1 cellular context compared by ENCODE assay signal in the genomic region with DNA sequence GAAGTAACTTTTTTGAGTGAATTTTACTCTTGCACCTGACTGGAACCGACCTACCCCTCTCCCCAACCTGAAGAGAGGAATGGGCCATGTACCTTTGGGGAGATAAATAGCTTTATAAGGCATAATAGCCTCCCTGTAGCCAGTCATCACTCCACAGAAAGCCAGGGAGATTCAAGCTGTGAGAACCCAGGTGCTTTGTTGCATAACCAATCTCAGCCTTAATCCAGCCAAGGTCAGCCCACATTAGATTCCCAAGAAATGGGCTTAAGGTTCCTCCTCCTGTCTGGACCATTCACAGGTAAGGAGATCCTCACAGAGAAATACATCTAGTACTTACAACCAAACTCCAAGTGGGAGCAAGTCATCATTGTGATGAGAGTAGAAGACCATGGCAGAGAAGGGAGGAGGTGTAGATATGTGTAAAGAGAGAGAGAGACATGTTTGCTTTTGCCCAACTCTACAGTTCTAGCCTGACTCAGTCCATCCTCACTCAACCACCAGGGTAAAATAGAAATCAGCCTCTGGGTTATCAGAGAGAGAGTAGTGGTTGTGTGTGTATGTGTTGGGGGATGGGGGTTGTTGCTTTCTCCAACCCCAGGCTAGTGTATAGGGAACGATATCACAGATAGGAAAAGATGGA.
A peak's percentile ranks its signal among the peaks of the same experiment; 100 is the strongest.
TF ChIP-seq lines count a peak whose summit lies in the region.

No MANE protein-coding gene starts in this region.

TF ChIP-seq in HepG2, 621 proteins besides CTCF, POLR2A, EP300 and RAD21 (continues in another document):
- TF ChIP-seq CREM (IDR thresholded peaks at IDR 0.05) (no peak), CREM (CRISPR knock-in tag; IDR thresholded peaks at IDR 0.05) (no peak), CREB1 (IDR thresholded peaks at IDR 0.05) (no peak), CREB1 (CRISPR knock-in tag; IDR thresholded peaks at IDR 0.05) (peak; percentile 12; the same call in 1 of the 2 replicates), ZNF510 (CRISPR knock-in tag; IDR thresholded peaks at IDR 0.05; ENCODE audit: low read depth) (no peak), ZNF780A (CRISPR knock-in tag; IDR thresholded peaks at IDR 0.05) (0 out of 2 replicates have a peak, but pooled peaks have one; percentile 53), ZSCAN30 (CRISPR knock-in tag; IDR thresholded peaks at IDR 0.05) (no peak), NR2F6 (IDR thresholded peaks at IDR 0.05) (no peak), NR2F6 (CRISPR knock-in tag; IDR thresholded peaks at IDR 0.05) (no peak), ZKSCAN1 (IDR thresholded peaks at IDR 0.05; ENCODE audit: low read length) (no peak), REXO4 (CRISPR knock-in tag; IDR thresholded peaks at IDR 0.05; ENCODE audit: borderline replicate concordance) (no peak), ATF7-NPFF (CRISPR knock-in tag; IDR thresholded peaks at IDR 0.05; ENCODE audit: low read depth) (no peak), ZNF232 (CRISPR knock-in tag; IDR thresholded peaks at IDR 0.05; ENCODE audit: borderline replicate concordance) (no peak), ETV5 (CRISPR knock-in tag; IDR thresholded peaks at IDR 0.05; ENCODE audit: borderline replicate concordance) (no peak), GATAD2A (CRISPR knock-in tag; IDR thresholded peaks at IDR 0.05) (peak; percentile 28; the same call in 1 of the 2 replicates), FOXA3 (CRISPR knock-in tag; IDR thresholded peaks at IDR 0.05) (0 out of 2 replicates have a peak, but pooled peaks have one; percentile 30), ZNF484 (CRISPR knock-in tag; IDR thresholded peaks at IDR 0.05; ENCODE audit: borderline replicate concordance, low read depth) (no peak), ZNF446 (CRISPR knock-in tag; IDR thresholded peaks at IDR 0.05) (no peak), GABPA (IDR thresholded peaks at IDR 0.05; ENCODE audit: low read depth, low read length) (no peak), GABPA (CRISPR knock-in tag; IDR thresholded peaks at IDR 0.05; ENCODE audit: low read depth) (no peak), ZNF562 (CRISPR knock-in tag; IDR thresholded peaks at IDR 0.05; ENCODE audit: borderline replicate concordance) (no peak), ZNF552 (CRISPR knock-in tag; IDR thresholded peaks at IDR 0.05; ENCODE audit: borderline replicate concordance) (no peak), HNRNPK (IDR thresholded peaks at IDR 0.05; ENCODE audit: low read depth, low read length, poor library complexity, severe bottlenecking) (peak; percentile 33), DMAP1 (CRISPR knock-in tag; IDR thresholded peaks at IDR 0.05) (no peak), TCF7L2 (IDR thresholded peaks at IDR 0.05; ENCODE audit: low read depth, low read length) (no peak), NCOR1 (IDR thresholded peaks at IDR 0.05; ENCODE audit: borderline replicate concordance, low read length) (no peak), ZNF549 (CRISPR knock-in tag; IDR thresholded peaks at IDR 0.05) (no peak), FOXK2 (IDR thresholded peaks at IDR 0.05) (no peak), REPIN1 (CRISPR knock-in tag; IDR thresholded peaks at IDR 0.05; ENCODE audit: borderline replicate concordance, low read depth) (no peak; the same call in 1 of the 2 replicates), NFE2L1 (CRISPR knock-in tag; IDR thresholded peaks at IDR 0.05; ENCODE audit: borderline replicate concordance) (no peak), PRMT3 (CRISPR knock-in tag; IDR thresholded peaks at IDR 0.05; ENCODE audit: borderline replicate concordance, low read depth) (no peak), ELF3 (CRISPR knock-in tag; IDR thresholded peaks at IDR 0.05) (no peak), ZNF644 (CRISPR knock-in tag; IDR thresholded peaks at IDR 0.05; ENCODE audit: low read depth) (peak; percentile 45; the same call in 1 of the 2 replicates), HOXA7 (CRISPR knock-in tag; IDR thresholded peaks at IDR 0.05) (0 out of 2 replicates have a peak, but pooled peaks have one; percentile 47), RFX1 (IDR thresholded peaks at IDR 0.05) (no peak), EZH2 (conservative IDR thresholded peaks at IDR 0.05; ENCODE audit: low read depth, low read length) (no peak)
- TF ChIP-seq, protein P1, sequence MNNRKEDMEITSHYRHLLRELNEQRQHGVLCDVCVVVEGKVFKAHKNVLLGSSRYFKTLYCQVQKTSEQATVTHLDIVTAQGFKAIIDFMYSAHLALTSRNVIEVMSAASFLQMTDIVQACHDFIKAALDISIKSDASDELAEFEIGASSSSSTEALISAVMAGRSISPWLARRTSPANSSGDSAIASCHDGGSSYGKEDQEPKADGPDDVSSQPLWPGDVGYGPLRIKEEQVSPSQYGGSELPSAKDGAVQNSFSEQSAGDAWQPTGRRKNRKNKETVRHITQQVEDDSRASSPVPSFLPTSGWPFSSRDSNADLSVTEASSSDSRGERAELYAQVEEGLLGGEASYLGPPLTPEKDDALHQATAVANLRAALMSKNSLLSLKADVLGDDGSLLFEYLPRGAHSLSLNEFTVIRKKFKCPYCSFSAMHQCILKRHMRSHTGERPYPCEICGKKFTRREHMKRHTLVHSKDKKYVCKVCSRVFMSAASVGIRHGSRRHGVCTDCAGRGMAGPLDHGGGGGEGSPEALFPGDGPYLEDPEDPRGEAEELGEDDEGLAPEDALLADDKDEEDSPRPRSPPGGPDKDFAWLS (CRISPR knock-in tag; IDR thresholded peaks at IDR 0.05; ENCODE audit: borderline replicate concordance): no peak
- TF ChIP-seq, protein P2, sequence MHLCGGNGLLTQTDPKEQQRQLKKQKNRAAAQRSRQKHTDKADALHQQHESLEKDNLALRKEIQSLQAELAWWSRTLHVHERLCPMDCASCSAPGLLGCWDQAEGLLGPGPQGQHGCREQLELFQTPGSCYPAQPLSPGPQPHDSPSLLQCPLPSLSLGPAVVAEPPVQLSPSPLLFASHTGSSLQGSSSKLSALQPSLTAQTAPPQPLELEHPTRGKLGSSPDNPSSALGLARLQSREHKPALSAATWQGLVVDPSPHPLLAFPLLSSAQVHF (CRISPR knock-in tag; IDR thresholded peaks at IDR 0.05): 0 out of 2 replicates have a peak, but pooled peaks have one; percentile 30
- TF ChIP-seq, protein P3, sequence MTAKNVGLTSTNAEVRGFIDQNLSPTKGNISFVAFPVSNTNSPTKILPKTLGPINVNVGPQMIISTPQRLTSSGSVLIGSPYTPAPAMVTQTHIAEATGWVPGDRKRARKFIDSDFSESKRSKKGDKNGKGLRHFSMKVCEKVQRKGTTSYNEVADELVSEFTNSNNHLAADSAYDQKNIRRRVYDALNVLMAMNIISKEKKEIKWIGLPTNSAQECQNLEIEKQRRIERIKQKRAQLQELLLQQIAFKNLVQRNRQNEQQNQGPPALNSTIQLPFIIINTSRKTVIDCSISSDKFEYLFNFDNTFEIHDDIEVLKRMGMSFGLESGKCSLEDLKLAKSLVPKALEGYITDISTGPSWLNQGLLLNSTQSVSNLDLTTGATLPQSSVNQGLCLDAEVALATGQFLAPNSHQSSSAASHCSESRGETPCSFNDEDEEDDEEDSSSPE (CRISPR knock-in tag; IDR thresholded peaks at IDR 0.05): no peak
- TF ChIP-seq, protein P4, sequence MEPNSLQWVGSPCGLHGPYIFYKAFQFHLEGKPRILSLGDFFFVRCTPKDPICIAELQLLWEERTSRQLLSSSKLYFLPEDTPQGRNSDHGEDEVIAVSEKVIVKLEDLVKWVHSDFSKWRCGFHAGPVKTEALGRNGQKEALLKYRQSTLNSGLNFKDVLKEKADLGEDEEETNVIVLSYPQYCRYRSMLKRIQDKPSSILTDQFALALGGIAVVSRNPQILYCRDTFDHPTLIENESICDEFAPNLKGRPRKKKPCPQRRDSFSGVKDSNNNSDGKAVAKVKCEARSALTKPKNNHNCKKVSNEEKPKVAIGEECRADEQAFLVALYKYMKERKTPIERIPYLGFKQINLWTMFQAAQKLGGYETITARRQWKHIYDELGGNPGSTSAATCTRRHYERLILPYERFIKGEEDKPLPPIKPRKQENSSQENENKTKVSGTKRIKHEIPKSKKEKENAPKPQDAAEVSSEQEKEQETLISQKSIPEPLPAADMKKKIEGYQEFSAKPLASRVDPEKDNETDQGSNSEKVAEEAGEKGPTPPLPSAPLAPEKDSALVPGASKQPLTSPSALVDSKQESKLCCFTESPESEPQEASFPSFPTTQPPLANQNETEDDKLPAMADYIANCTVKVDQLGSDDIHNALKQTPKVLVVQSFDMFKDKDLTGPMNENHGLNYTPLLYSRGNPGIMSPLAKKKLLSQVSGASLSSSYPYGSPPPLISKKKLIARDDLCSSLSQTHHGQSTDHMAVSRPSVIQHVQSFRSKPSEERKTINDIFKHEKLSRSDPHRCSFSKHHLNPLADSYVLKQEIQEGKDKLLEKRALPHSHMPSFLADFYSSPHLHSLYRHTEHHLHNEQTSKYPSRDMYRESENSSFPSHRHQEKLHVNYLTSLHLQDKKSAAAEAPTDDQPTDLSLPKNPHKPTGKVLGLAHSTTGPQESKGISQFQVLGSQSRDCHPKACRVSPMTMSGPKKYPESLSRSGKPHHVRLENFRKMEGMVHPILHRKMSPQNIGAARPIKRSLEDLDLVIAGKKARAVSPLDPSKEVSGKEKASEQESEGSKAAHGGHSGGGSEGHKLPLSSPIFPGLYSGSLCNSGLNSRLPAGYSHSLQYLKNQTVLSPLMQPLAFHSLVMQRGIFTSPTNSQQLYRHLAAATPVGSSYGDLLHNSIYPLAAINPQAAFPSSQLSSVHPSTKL (CRISPR knock-in tag; IDR thresholded peaks at IDR 0.05): peak; percentile 22; the same call in 1 of the 2 replicates
- TF ChIP-seq, protein P5, sequence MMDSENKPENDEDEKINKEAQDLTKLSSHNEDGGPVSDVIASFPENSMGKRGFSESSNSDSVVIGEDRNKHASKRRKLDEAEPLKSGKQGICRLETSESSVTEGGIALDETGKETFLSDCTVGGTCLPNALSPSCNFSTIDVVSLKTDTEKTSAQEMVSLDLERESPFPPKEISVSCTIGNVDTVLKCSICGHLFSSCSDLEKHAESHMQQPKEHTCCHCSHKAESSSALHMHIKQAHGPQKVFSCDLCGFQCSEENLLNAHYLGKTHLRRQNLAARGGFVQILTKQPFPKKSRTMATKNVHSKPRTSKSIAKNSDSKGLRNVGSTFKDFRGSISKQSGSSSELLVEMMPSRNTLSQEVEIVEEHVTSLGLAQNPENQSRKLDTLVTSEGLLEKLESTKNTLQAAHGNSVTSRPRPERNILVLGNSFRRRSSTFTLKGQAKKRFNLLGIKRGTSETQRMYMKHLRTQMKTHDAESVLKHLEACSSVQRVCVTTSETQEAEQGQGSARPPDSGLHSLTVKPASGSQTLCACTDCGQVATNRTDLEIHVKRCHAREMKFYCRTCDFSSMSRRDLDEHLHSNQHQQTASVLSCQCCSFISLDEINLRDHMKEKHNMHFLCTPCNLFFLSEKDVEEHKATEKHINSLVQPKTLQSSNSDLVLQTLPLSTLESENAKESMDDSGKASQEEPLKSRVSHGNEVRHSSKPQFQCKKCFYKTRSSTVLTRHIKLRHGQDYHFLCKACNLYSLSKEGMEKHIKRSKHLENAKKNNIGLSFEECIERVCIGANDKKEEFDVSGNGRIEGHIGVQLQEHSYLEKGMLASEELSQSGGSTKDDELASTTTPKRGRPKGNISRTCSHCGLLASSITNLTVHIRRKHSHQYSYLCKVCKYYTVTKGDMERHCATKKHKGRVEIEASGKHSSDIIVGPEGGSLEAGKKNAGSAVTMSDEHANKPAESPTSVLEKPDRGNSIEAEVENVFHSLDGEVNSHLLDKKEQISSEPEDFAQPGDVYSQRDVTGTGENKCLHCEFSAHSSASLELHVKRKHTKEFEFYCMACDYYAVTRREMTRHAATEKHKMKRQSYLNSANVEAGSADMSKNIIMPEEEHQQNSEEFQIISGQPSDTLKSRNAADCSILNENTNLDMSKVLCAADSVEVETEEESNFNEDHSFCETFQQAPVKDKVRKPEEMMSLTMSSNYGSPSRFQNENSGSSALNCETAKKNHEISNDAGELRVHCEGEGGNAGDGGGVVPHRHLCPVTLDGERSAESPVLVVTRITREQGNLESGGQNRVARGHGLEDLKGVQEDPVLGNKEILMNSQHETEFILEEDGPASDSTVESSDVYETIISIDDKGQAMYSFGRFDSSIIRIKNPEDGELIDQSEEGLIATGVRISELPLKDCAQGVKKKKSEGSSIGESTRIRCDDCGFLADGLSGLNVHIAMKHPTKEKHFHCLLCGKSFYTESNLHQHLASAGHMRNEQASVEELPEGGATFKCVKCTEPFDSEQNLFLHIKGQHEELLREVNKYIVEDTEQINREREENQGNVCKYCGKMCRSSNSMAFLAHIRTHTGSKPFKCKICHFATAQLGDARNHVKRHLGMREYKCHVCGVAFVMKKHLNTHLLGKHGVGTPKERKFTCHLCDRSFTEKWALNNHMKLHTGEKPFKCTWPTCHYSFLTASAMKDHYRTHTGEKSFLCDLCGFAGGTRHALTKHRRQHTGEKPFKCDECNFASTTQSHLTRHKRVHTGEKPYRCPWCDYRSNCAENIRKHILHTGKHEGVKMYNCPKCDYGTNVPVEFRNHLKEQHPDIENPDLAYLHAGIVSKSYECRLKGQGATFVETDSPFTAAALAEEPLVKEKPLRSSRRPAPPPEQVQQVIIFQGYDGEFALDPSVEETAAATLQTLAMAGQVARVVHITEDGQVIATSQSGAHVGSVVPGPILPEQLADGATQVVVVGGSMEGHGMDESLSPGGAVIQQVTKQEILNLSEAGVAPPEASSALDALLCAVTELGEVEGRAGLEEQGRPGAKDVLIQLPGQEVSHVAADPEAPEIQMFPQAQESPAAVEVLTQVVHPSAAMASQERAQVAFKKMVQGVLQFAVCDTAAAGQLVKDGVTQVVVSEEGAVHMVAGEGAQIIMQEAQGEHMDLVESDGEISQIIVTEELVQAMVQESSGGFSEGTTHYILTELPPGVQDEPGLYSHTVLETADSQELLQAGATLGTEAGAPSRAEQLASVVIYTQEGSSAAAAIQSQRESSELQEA (CRISPR knock-in tag; IDR thresholded peaks at IDR 0.05; ENCODE audit: not compliant biosample characterization): no peak
- TF ChIP-seq, protein P6, sequence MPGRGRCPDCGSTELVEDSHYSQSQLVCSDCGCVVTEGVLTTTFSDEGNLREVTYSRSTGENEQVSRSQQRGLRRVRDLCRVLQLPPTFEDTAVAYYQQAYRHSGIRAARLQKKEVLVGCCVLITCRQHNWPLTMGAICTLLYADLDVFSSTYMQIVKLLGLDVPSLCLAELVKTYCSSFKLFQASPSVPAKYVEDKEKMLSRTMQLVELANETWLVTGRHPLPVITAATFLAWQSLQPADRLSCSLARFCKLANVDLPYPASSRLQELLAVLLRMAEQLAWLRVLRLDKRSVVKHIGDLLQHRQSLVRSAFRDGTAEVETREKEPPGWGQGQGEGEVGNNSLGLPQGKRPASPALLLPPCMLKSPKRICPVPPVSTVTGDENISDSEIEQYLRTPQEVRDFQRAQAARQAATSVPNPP (CRISPR knock-in tag; IDR thresholded peaks at IDR 0.05): 0 out of 2 replicates have a peak, but pooled peaks have one; percentile 34
- TF ChIP-seq, protein P7, sequence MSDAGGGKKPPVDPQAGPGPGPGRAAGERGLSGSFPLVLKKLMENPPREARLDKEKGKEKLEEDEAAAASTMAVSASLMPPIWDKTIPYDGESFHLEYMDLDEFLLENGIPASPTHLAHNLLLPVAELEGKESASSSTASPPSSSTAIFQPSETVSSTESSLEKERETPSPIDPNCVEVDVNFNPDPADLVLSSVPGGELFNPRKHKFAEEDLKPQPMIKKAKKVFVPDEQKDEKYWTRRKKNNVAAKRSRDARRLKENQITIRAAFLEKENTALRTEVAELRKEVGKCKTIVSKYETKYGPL (CRISPR knock-in tag; IDR thresholded peaks at IDR 0.05): peak; percentile 89; the same call in 1 of the 2 replicates
